In the genomic region with DNA sequence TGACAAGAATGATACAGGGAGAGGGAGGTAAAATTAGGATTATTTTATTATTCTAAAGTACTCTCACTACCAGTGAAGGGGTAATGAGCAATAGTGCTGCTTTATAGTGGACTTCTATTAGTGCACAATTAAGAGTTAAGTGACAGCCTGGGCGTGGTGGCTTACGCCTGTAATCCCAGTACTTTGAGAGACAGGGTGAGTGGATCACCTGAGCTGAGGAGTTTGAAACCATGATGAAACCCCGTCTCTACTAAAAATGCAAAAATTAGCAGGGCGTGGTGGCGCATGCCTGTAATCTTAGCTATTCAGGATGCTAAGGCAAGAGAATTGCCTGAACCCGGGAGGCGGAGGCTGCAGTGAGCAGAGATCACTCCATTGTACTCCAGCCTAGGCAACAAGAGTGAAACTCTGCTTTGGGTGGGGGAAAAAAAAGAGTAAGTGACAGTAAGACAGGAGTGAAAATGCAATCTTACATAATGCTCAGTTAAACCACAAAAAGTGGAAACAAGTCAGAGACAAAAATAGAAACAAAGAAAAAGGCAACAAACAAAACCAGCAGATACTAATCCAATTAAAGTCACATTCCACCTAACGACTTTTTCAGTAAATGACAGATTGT, we compare ENCODE assay signal across 17 cellular contexts.
DNase-seq lines count a peak whose midpoint lies in the region; ATAC-seq and TF ChIP-seq lines count a peak whose summit lies in the region.
"Had no signal": no experiment of that assay in that cellular context is flagged by ENCODE, and none has a peak within 500 bp of the region (broad histone marks: within the 10 kb centered on the region; RNA-seq: fewer than 3 reads in every experiment).

No MANE protein-coding gene starts in this region.

- intact Hi-C loops in OCI-LY7 (cut with micrococcal nuclease; ENCODE audit: unreplicated experiment) = no loop called here
- intact Hi-C loops in lower leg skin (cut with DNase I; ENCODE audit: low total_unique reads) = no loop called here

- no peaks in the 10 kb centered on the region for H3K9me2 ChIP-seq in OCI-LY7 (ENCODE audit: insufficient read depth, low read length)

- TF ChIP-seq CTCF in OCI-LY7 (conservative IDR thresholded peaks at IDR 0.05; ENCODE audit: low read length) (no peak), lower leg skin (IDR thresholded peaks at IDR 0.05) (no peak)

- 83% methylated on average over 8 of the region's 8 CpGs; no CpG with 5 or more reads in 1 of the 2 donors for WGBS in lower leg skin, 2 donors

- H3K4me2 ChIP-seq in OCI-LY7 (ENCODE audit: low read length) = peak overlapping the region; percentile 43

- H3K4me1 ChIP-seq in OCI-LY7 (ENCODE audit: insufficient read depth, low read length, poor library complexity, severe bottlenecking) = peaks cover 20% of the 10 kb centered on the region
- H3K4me1 ChIP-seq: ascending aorta, thyroid gland had no signal

- ATAC-seq in HG02884 (IDR thresholded peaks at IDR 0.05; ENCODE audit: unreplicated experiment) = peak; percentile 90
- ATAC-seq in stimulated activated memory B cell treated with anti-CD40 and anti-IgM and Interleukin-4, amounts not matched to agents 10 μg/mL and 1 μg/mL and 100 μg/mL, for 72 hours = no peak

- no peaks in the 10 kb centered on the region for H4K20me1 ChIP-seq in OCI-LY7 (ENCODE audit: insufficient read depth, low read length)

- peaks cover 19% of the 10 kb centered on the region for H3K4me1 Mint-ChIP-seq in activated naive CD4-positive, alpha-beta T cell treated with anti-CD3 and anti-CD28 coated beads, Interleukin-2, amount 50 U/mL, for 24 hours
- peaks cover 13% of the 10 kb centered on the region for H3K4me1 Mint-ChIP-seq in stimulated activated memory B cell treated with anti-CD40 and anti-IgM and Interleukin-4, amounts not matched to agents 10 μg/mL and 1 μg/mL and 100 μg/mL, for 72 hours

- H3K4me3 ChIP-seq in OCI-LY7 (ENCODE audit: low read depth, low read length, poor library complexity, severe bottlenecking) (no peak overlapping the region), lower leg skin (ENCODE audit: low read depth, poor library complexity, severe bottlenecking) (no peak overlapping the region), MG63 (no peak overlapping the region)
- H3K4me3 ChIP-seq: ascending aorta, thyroid gland had no signal

- POLR2A ChIA-PET in OCI-LY7 (lab: Charles Lee) = no interaction called here

- H3K36me3 ChIP-seq in OCI-LY7 (ENCODE audit: insufficient read depth, low read length) (peaks cover 25% of the 10 kb centered on the region), MG63 (no peaks in the 10 kb centered on the region; the same call in 1 of the 2 replicates)
- H3K36me3 ChIP-seq: ascending aorta, thyroid gland had no signal

- H3K27ac ChIP-seq in OCI-LY7 (ENCODE audit: low read depth, low read length, poor library complexity, severe bottlenecking) = peak overlapping the region; percentile 55
- H3K27ac ChIP-seq: ascending aorta, thyroid gland, VCaP had no signal

- peaks cover 8% of the 10 kb centered on the region for H3K36me3 Mint-ChIP-seq in activated naive CD4-positive, alpha-beta T cell treated with anti-CD3 and anti-CD28 coated beads, Interleukin-2, amount 50 U/mL, for 24 hours
- H3K36me3 Mint-ChIP-seq in stimulated activated memory B cell treated with anti-CD40 and anti-IgM and Interleukin-4, amounts not matched to agents 10 μg/mL and 1 μg/mL and 100 μg/mL, for 72 hours = peaks cover 30% of the 10 kb centered on the region

- no peaks in the 10 kb centered on the region for H3K9me3 Mint-ChIP-seq in activated naive CD4-positive, alpha-beta T cell treated with anti-CD3 and anti-CD28 coated beads, Interleukin-2, amount 50 U/mL, for 24 hours
- H3K9me3 Mint-ChIP-seq in stimulated activated memory B cell treated with anti-CD40 and anti-IgM and Interleukin-4, amounts not matched to agents 10 μg/mL and 1 μg/mL and 100 μg/mL, for 72 hours = no peaks in the 10 kb centered on the region
- H3K9me3 Mint-ChIP-seq: dendritic cell treated with granulocyte-macrophage colony-stimulating factor and Interleukin-4, amounts not matched to agents 40 ng/mL and 50 ng/mL, for 4 days had no signal

- H3K9me3 ChIP-seq in OCI-LY7 (ENCODE audit: low read length) (no peaks in the 10 kb centered on the region), MG63 (no peaks in the 10 kb centered on the region)
- H3K9me3 ChIP-seq: ascending aorta, thyroid gland had no signal

- H3K4me3 Mint-ChIP-seq in activated naive CD4-positive, alpha-beta T cell treated with anti-CD3 and anti-CD28 coated beads, Interleukin-2, amount 50 U/mL, for 24 hours = no peak overlapping the region
- peak overlapping the region; percentile 16 for H3K4me3 Mint-ChIP-seq in stimulated activated memory B cell treated with anti-CD40 and anti-IgM and Interleukin-4, amounts not matched to agents 10 μg/mL and 1 μg/mL and 100 μg/mL, for 72 hours
- H3K4me3 Mint-ChIP-seq: dendritic cell treated with granulocyte-macrophage colony-stimulating factor and Interleukin-4, amounts not matched to agents 40 ng/mL and 50 ng/mL, for 4 days had no signal

- DNase-seq in activated naive CD4-positive, alpha-beta T cell treated with Interleukin-2 at 50 U/mL for 16 hours = no peak
- DNase-seq in OCI-LY7 (ENCODE audit: low spot score) = peak; percentile 33
- no peak for DNase-seq in germinal center (ENCODE audit: low spot score)
- no peak for DNase-seq in lower leg skin (ENCODE audit: low spot score in 2 of 2)
- no peak for DNase-seq in MG63
- DNase-seq: activated T-cell treated with anti-CD3 and anti-CD28 coated beads, Interleukin-2, amount 50 U/mL, for 1 hour; Calu3; hippocampal formation; NCI-H2107; SIG-M5; thyroid gland had no signal

- BruUV-seq in OCI-LY7 (replicated peaks; lab: Mats Ljungman, UMichigan) = no TSS peak

- CTCF ChIA-PET in OCI-LY7 (lab: Charles Lee; ENCODE audit: unreplicated experiment) = no interaction called here

- peak overlapping the region; percentile 6 for H3K27ac Mint-ChIP-seq in activated naive CD4-positive, alpha-beta T cell treated with anti-CD3 and anti-CD28 coated beads, Interleukin-2, amount 50 U/mL, for 24 hours
- H3K27ac Mint-ChIP-seq in stimulated activated memory B cell treated with anti-CD40 and anti-IgM and Interleukin-4, amounts not matched to agents 10 μg/mL and 1 μg/mL and 100 μg/mL, for 72 hours = peak overlapping the region; percentile 67
- H3K27ac Mint-ChIP-seq: dendritic cell treated with granulocyte-macrophage colony-stimulating factor and Interleukin-4, amounts not matched to agents 40 ng/mL and 50 ng/mL, for 4 days had no signal

- H2AFZ ChIP-seq in OCI-LY7 (ENCODE audit: low read length) = no peak overlapping the region

- H3K27me3 Mint-ChIP-seq in activated naive CD4-positive, alpha-beta T cell treated with anti-CD3 and anti-CD28 coated beads, Interleukin-2, amount 50 U/mL, for 24 hours = no peaks in the 10 kb centered on the region
- no peaks in the 10 kb centered on the region for H3K27me3 Mint-ChIP-seq in stimulated activated memory B cell treated with anti-CD40 and anti-IgM and Interleukin-4, amounts not matched to agents 10 μg/mL and 1 μg/mL and 100 μg/mL, for 72 hours
- H3K27me3 Mint-ChIP-seq: dendritic cell treated with granulocyte-macrophage colony-stimulating factor and Interleukin-4, amounts not matched to agents 40 ng/mL and 50 ng/mL, for 4 days had no signal

- H3K27me3 ChIP-seq in MG63 = no peaks in the 10 kb centered on the region
- H3K27me3 ChIP-seq: ascending aorta, thyroid gland had no signal

- H3K79me2 ChIP-seq in OCI-LY7 (ENCODE audit: insufficient read depth, low read depth, low read length) = no peaks in the 10 kb centered on the region; the same call in 1 of the 2 replicates

- no peak for TF ChIP-seq POLR2A in lower leg skin (IDR thresholded peaks at IDR 0.05)
